ENCODE assay signal across 9 cellular contexts in the genomic region with DNA sequence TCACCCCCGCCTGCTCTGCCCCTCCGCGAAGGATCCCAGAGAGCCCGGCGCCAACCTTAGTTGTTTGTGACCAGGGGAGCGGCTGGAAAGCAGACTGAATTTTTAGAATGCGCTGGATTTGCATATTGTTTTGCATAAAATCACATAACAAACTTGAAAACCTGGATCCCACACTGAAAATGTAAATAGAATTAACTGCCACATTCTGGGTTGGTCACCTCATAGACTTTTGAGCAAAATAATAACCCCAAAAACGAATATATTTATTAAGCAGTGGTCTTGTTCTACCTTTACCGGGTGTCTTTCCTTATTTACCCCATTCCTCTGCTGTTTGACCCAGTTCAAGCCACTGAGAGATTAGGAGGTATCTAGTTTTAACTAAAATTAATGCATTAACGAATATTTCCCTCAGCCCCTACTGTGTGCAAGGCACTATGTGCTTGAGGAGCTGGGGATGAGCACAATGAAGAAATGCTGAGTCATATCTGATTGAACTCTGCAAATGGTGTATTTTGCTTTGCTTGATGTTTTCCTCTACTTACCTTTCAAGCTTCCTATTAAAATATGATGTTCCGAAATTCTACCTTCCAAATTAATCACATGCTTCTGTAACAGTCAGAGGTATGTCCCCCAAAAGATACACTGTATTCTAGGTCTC. TPM values are rescaled to one million over a fixed set of nuclear protein-coding genes. Genes with fewer than 3 reads are reported as not detected.
A peak's percentile ranks its signal among the peaks of the same experiment; 100 is the strongest.
DNase-seq lines count a peak whose midpoint lies in the region; ATAC-seq and TF ChIP-seq lines count a peak whose summit lies in the region.
"Had no signal": no experiment of that assay in that cellular context is flagged by ENCODE, and none has a peak within 500 bp of the region (broad histone marks: within the 10 kb centered on the region; RNA-seq: fewer than 3 reads in every experiment).

No MANE protein-coding gene starts in this region.

- TF ChIP-seq EP300 in tibial nerve (IDR thresholded peaks at IDR 0.05) = no peak

- H3K9me3 ChIP-seq in tibial nerve = no peaks in the 10 kb centered on the region

- peaks cover 88% of the 10 kb centered on the region for H3K27me3 Mint-ChIP-seq in activated naive CD4-positive, alpha-beta T cell treated with anti-CD3 and anti-CD28 coated beads, Interleukin-2, amount 10 ng/mL, durations not matched to agents 7 days and 5 days
- H3K27me3 Mint-ChIP-seq in activated naive CD8-positive, alpha-beta T cell = peaks cover 34% of the 10 kb centered on the region

- H3K4me3 Mint-ChIP-seq in activated naive CD4-positive, alpha-beta T cell treated with anti-CD3 and anti-CD28 coated beads, Interleukin-2, amount 10 ng/mL, durations not matched to agents 7 days and 5 days = peak overlapping the region; percentile 69
- peak overlapping the region; percentile 78 for H3K4me3 Mint-ChIP-seq in activated naive CD8-positive, alpha-beta T cell

- no peak for ATAC-seq in activated naive CD4-positive, alpha-beta T cell treated with anti-CD3 and anti-CD28 coated beads, Interleukin-2, amount 50 U/mL, for 72 hours

- H3K36me3 Mint-ChIP-seq in activated naive CD4-positive, alpha-beta T cell treated with anti-CD3 and anti-CD28 coated beads, Interleukin-2, amount 10 ng/mL, durations not matched to agents 7 days and 5 days = peaks cover 11% of the 10 kb centered on the region
- peaks cover 0 to 5% of the 10 kb centered on the region in 2 donors for H3K36me3 Mint-ChIP-seq in activated naive CD4-positive, alpha-beta T cell treated with anti-CD3 and anti-CD28 coated beads, Interleukin-2, amount 50 U/mL, for 72 hours
- H3K36me3 Mint-ChIP-seq in activated naive CD8-positive, alpha-beta T cell = no peaks in the 10 kb centered on the region

- H3K27ac ChIP-seq in layer of hippocampus (ENCODE audit: low read depth, low read length) (peak overlapping the region; percentile 73), tibial nerve (peak overlapping the region in 1 of 4 donors; percentile 74)
- H3K27ac ChIP-seq: epithelial cell of prostate had no signal

- peaks cover 0 to 21% (median 2%) of the 10 kb centered on the region in 4 donors for H3K4me1 ChIP-seq in tibial nerve

- TF ChIP-seq POLR2A in tibial nerve (IDR thresholded peaks at IDR 0.05) = no peak

- CTCF ChIA-PET in activated naive CD4-positive, alpha-beta T cell treated with anti-CD3 and anti-CD28 coated beads, Interleukin-2, amount 10 ng/mL, durations not matched to agents 7 days and 5 days (lab: Charles Lee) = interaction anchor here (2.2 kb wide), 1 partner anchor 147 kb away, joined by 5 read pairs; no protein-coding TSS in a partner anchor

- H3K4me3 ChIP-seq in tibial nerve = peak overlapping the region; percentile 45 to 67 (median 58)

- 16 to 18% methylated on average over 10 to 11 of the region's 11 CpGs for WGBS in tibial nerve, 2 donors

- peaks cover 33% of the 10 kb centered on the region for H3K4me1 Mint-ChIP-seq in activated naive CD4-positive, alpha-beta T cell treated with anti-CD3 and anti-CD28 coated beads, Interleukin-2, amount 10 ng/mL, durations not matched to agents 7 days and 5 days
- H3K4me1 Mint-ChIP-seq in activated naive CD8-positive, alpha-beta T cell (ENCODE audit: low read depth) = peaks cover 30% of the 10 kb centered on the region

- H3K27me3 ChIP-seq in layer of hippocampus (ENCODE audit: control insufficient read depth, insufficient read depth, low read length) = no peaks in the 10 kb centered on the region
- peaks cover 0 to 45% of the 10 kb centered on the region in 2 donors for H3K27me3 ChIP-seq in tibial nerve

- no peak for TF ChIP-seq CTCF in tibial nerve (IDR thresholded peaks at IDR 0.05)

- no peaks in the 10 kb centered on the region for H3K36me3 ChIP-seq in tibial nerve

- H3K9me3 Mint-ChIP-seq in activated naive CD4-positive, alpha-beta T cell treated with anti-CD3 and anti-CD28 coated beads, Interleukin-2, amount 10 ng/mL, durations not matched to agents 7 days and 5 days = no peaks in the 10 kb centered on the region
- H3K9me3 Mint-ChIP-seq in activated naive CD4-positive, alpha-beta T cell treated with anti-CD3 and anti-CD28 coated beads, Interleukin-2, amount 50 U/mL, for 72 hours = no peaks in the 10 kb centered on the region
- no peaks in the 10 kb centered on the region for H3K9me3 Mint-ChIP-seq in activated naive CD8-positive, alpha-beta T cell (ENCODE audit: low read depth)

- no peak for DNase-seq in activated naive CD4-positive, alpha-beta T cell treated with anti-CD3 and anti-CD28 coated beads, Interleukin-2, amount 10 ng/mL, durations not matched to agents 7 days and 5 days
- no peak for DNase-seq in activated naive CD4-positive, alpha-beta T cell treated with anti-CD3 and anti-CD28 coated beads, Interleukin-2, amount 50 U/mL, for 72 hours (ENCODE audit: low spot score in 2 of 2)
- DNase-seq in tibial nerve (ENCODE audit: low spot score in 2 of 2) (no peak), NCI-H446 (lab: John Stamatoyannopoulos, UW) (no peak), islet precursor cell (no peak)
- DNase-seq in stimulated activated CD4-positive, alpha-beta T cell treated with anti-CD3 and anti-CD28 coated beads, Interleukin-2, amount 100 ng/mL, for 24 hours = no peak

- no peak overlapping the region for H3K27ac Mint-ChIP-seq in activated naive CD4-positive, alpha-beta T cell treated with anti-CD3 and anti-CD28 coated beads, Interleukin-2, amount 10 ng/mL, durations not matched to agents 7 days and 5 days
- no peak overlapping the region for H3K27ac Mint-ChIP-seq in activated naive CD4-positive, alpha-beta T cell treated with anti-CD3 and anti-CD28 coated beads, Interleukin-2, amount 50 U/mL, for 72 hours
- H3K27ac Mint-ChIP-seq in activated naive CD8-positive, alpha-beta T cell = no peak overlapping the region

RNA-seq across cellular contexts. Expression of a gene that starts 0.4 kb away (rescaled TPM):
- 1 to 10 TPM in 1 of 2 donors, under 1 TPM in 1; 0.34 to 8.3 TPM for total RNA-seq in activated naive CD4-positive, alpha-beta T cell treated with anti-CD3 and anti-CD28 coated beads, Interleukin-2, amount 50 U/mL, for 72 hours
- 1 to 10 TPM; 6.9 to 9.2 (median 7.9) TPM for total RNA-seq in tibial nerve
